In genomic region chr1:37940299-37940947, GRCh38 we compare ENCODE assay signal across 1 cellular context.
TF ChIP-seq lines count a peak whose summit lies in the region.

No MANE protein-coding gene starts in this region.

TF ChIP-seq in A549, 52 proteins besides CTCF, POLR2A, EP300 and RAD21 (continued from another document):
- TF ChIP-seq, protein P1, sequence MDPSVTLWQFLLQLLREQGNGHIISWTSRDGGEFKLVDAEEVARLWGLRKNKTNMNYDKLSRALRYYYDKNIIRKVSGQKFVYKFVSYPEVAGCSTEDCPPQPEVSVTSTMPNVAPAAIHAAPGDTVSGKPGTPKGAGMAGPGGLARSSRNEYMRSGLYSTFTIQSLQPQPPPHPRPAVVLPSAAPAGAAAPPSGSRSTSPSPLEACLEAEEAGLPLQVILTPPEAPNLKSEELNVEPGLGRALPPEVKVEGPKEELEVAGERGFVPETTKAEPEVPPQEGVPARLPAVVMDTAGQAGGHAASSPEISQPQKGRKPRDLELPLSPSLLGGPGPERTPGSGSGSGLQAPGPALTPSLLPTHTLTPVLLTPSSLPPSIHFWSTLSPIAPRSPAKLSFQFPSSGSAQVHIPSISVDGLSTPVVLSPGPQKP (IDR thresholded peaks at IDR 0.05; ENCODE audit: low read depth, low read length): no peak
- no peak for TF ChIP-seq HOXB5 (CRISPR knock-in tag; IDR thresholded peaks at IDR 0.05)
- TF ChIP-seq MAZ (IDR thresholded peaks at IDR 0.05; ENCODE audit: borderline replicate concordance, low read depth, low read length): no peak
- TF ChIP-seq CEBPB (IDR thresholded peaks at IDR 0.05): no peak
- TF ChIP-seq, protein P2, sequence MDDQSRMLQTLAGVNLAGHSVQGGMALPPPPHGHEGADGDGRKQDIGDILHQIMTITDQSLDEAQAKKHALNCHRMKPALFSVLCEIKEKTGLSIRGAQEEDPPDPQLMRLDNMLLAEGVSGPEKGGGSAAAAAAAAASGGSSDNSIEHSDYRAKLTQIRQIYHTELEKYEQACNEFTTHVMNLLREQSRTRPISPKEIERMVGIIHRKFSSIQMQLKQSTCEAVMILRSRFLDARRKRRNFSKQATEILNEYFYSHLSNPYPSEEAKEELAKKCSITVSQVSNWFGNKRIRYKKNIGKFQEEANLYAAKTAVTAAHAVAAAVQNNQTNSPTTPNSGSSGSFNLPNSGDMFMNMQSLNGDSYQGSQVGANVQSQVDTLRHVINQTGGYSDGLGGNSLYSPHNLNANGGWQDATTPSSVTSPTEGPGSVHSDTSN (IDR thresholded peaks at IDR 0.05): no peak
- TF ChIP-seq RARB (CRISPR knock-in tag; IDR thresholded peaks at IDR 0.05): no peak
